ENCODE assay signal across 19 cellular contexts in genomic region chr13:98533912-98534311, GRCh38. TPM values are rescaled to one million over a fixed set of nuclear protein-coding genes. Genes with fewer than 3 reads are reported as not detected.
DNase-seq lines count a peak whose midpoint lies in the region; ATAC-seq and TF ChIP-seq lines count a peak whose summit lies in the region.
"Had no signal": no experiment of that assay in that cellular context is flagged by ENCODE, and none has a peak within 500 bp of the region (broad histone marks: within the 10 kb centered on the region; RNA-seq: fewer than 3 reads in every experiment).

No MANE protein-coding gene starts in this region.

- no peak overlapping the region for H2AFZ ChIP-seq in GM23338
- no peak overlapping the region for H2AFZ ChIP-seq in MM.1S (ENCODE audit: low read length)

- H3F3A ChIP-seq in GM23338 (replicated peaks; ENCODE audit: low read depth) = no peaks in the 10 kb centered on the region
- no peaks in the 10 kb centered on the region for H3F3A ChIP-seq in MM.1S (ENCODE audit: insufficient read depth, low read length)

- H3K27me3 ChIP-seq in GM23338 (ENCODE audit: insufficient read depth) = no peaks in the 10 kb centered on the region
- H3K27me3 ChIP-seq in effector memory CD4-positive, alpha-beta T cell (replicated peaks; ENCODE audit: control insufficient read depth, insufficient read depth, low read length, poor library complexity, severe bottlenecking) = no peaks in the 10 kb centered on the region
- H3K27me3 ChIP-seq in MM.1S (replicated peaks; ENCODE audit: insufficient read depth, low read length) = no peaks in the 10 kb centered on the region
- H3K27me3 ChIP-seq: ascending aorta, BLaER1, tibial artery had no signal

- TF ChIP-seq CTCF in GM23338 (conservative IDR thresholded peaks at IDR 0.05; ENCODE audit: low read depth in 2 of 2) (no peak), osteocyte (IDR thresholded peaks at IDR 0.05) (no peak), MM.1S (IDR thresholded peaks at IDR 0.05; ENCODE audit: low read length) (no peak)

- CTCF ChIA-PET in activated CD4-positive, alpha-beta memory T cell treated with anti-CD3 and anti-CD28 coated beads for 36 hours (lab: Charles Lee) = interaction anchor here (1.0 kb wide), 1 partner anchor 9 kb away, joined by 3 read pairs; no protein-coding TSS in a partner anchor
- CTCF ChIA-PET in activated CD4-positive, alpha-beta memory T cell treated with anti-CD3 and anti-CD28 coated beads, Interleukin-2, amount 10 ng/mL, durations not matched to agents 7 days and 5 days (lab: Charles Lee) = no interaction called here

- ATAC-seq in GM23338 (peak; percentile 12; the same call in 1 of the 3 replicates), GM21825 (IDR thresholded peaks at IDR 0.05; ENCODE audit: unreplicated experiment) (no peak)
- ATAC-seq: A549, SK-N-SH treated with all-trans-retinoic acid at 6 μM for 48 hours had no signal

- H3K36me3 Mint-ChIP-seq in activated CD4-positive, alpha-beta memory T cell treated with anti-CD3 and anti-CD28 coated beads for 36 hours = peaks cover 13% of the 10 kb centered on the region
- H3K36me3 Mint-ChIP-seq in activated CD4-positive, alpha-beta memory T cell treated with anti-CD3 and anti-CD28 coated beads, Interleukin-2, amount 10 ng/mL, durations not matched to agents 7 days and 5 days (ENCODE audit: low read depth) = peaks cover 52% of the 10 kb centered on the region
- H3K36me3 Mint-ChIP-seq in GM23338 (ENCODE audit: low read depth) = no peaks in the 10 kb centered on the region
- H3K36me3 Mint-ChIP-seq in osteocyte (ENCODE audit: unreplicated experiment) = peaks cover 11% of the 10 kb centered on the region

- H3K36me3 ChIP-seq in GM23338 (ENCODE audit: insufficient read depth) (no peaks in the 10 kb centered on the region), MM.1S (replicated peaks; ENCODE audit: insufficient read depth, low read length) (no peaks in the 10 kb centered on the region)
- H3K36me3 ChIP-seq in effector memory CD4-positive, alpha-beta T cell (ENCODE audit: control insufficient read depth, insufficient read depth, low read length) = peaks cover 5% of the 10 kb centered on the region
- H3K36me3 ChIP-seq: ascending aorta, prostate gland had no signal

- intact Hi-C loops in activated CD4-positive, alpha-beta memory T cell treated with anti-CD3 and anti-CD28 coated beads for 36 hours (cut with micrococcal nuclease) = no loop called here

- H3K27ac ChIP-seq in GM23338 (ENCODE audit: low read depth) (no peak overlapping the region), MM.1S (ENCODE audit: low read length) (no peak overlapping the region)
- peak overlapping the region; percentile 7 for H3K27ac ChIP-seq in effector memory CD4-positive, alpha-beta T cell (ENCODE audit: insufficient read depth, low read length, poor library complexity, severe bottlenecking)
- H3K27ac ChIP-seq: A549, ascending aorta, BLaER1, prostate gland, tibial artery had no signal

- peak overlapping the region; percentile 32 for H3K27ac Mint-ChIP-seq in activated CD4-positive, alpha-beta memory T cell treated with anti-CD3 and anti-CD28 coated beads for 36 hours
- no peak overlapping the region for H3K27ac Mint-ChIP-seq in activated CD4-positive, alpha-beta memory T cell treated with anti-CD3 and anti-CD28 coated beads, Interleukin-2, amount 10 ng/mL, durations not matched to agents 7 days and 5 days
- H3K27ac Mint-ChIP-seq in GM23338 (peak overlapping the region; percentile 24; the same call in 1 of the 2 replicates), osteocyte (ENCODE audit: unreplicated experiment) (peak overlapping the region; percentile 56)
- H3K27ac Mint-ChIP-seq: activated T-helper 1 cell treated with anti-CD3 and anti-CD28 coated beads, Interleukin-12 subunit alpha, Interleukin-12 subunit beta, Interleukin-2, Interleukin-4 antibody, amounts not matched to agents 30 ng/mL and 10 ng/mL and 1 ng/mL, durations not matched to agents 14 hours and 24 hours and 36 hours had no signal

- H3K4me2 ChIP-seq in GM23338 (no peak overlapping the region), MM.1S (ENCODE audit: low read depth, low read length) (no peak overlapping the region)
- H3K4me2 ChIP-seq: A549, BLaER1 had no signal

- no peak overlapping the region for H3K4me3 Mint-ChIP-seq in activated CD4-positive, alpha-beta memory T cell treated with anti-CD3 and anti-CD28 coated beads for 36 hours
- H3K4me3 Mint-ChIP-seq in activated CD4-positive, alpha-beta memory T cell treated with anti-CD3 and anti-CD28 coated beads, Interleukin-2, amount 10 ng/mL, durations not matched to agents 7 days and 5 days = no peak overlapping the region
- no peak overlapping the region for H3K4me3 Mint-ChIP-seq in GM23338
- H3K4me3 Mint-ChIP-seq in osteocyte (ENCODE audit: unreplicated experiment) = no peak overlapping the region
- H3K4me3 Mint-ChIP-seq: activated T-helper 1 cell treated with anti-CD3 and anti-CD28 coated beads, Interleukin-12 subunit alpha, Interleukin-12 subunit beta, Interleukin-2, Interleukin-4 antibody, amounts not matched to agents 30 ng/mL and 10 ng/mL and 1 ng/mL, durations not matched to agents 14 hours and 24 hours and 36 hours had no signal

- H4K20me1 ChIP-seq in GM23338 (replicated peaks; ENCODE audit: insufficient read depth) = peaks cover 90% of the 10 kb centered on the region
- H4K20me1 ChIP-seq in MM.1S (ENCODE audit: insufficient read depth, low read length) = peaks cover 57% of the 10 kb centered on the region

- H3K27me3 Mint-ChIP-seq in activated CD4-positive, alpha-beta memory T cell treated with anti-CD3 and anti-CD28 coated beads for 36 hours = no peaks in the 10 kb centered on the region
- H3K27me3 Mint-ChIP-seq in activated CD4-positive, alpha-beta memory T cell treated with anti-CD3 and anti-CD28 coated beads, Interleukin-2, amount 10 ng/mL, durations not matched to agents 7 days and 5 days = no peaks in the 10 kb centered on the region
- H3K27me3 Mint-ChIP-seq in GM23338 (ENCODE audit: insufficient read depth, low read depth, poor library complexity) (peaks cover 10% of the 10 kb centered on the region), osteocyte (ENCODE audit: unreplicated experiment) (no peaks in the 10 kb centered on the region)

- H3K9me3 ChIP-seq in effector memory CD4-positive, alpha-beta T cell (ENCODE audit: control insufficient read depth, low read length) = no peaks in the 10 kb centered on the region
- no peaks in the 10 kb centered on the region for H3K9me3 ChIP-seq in MM.1S (replicated peaks; ENCODE audit: insufficient read depth, low read length)
- H3K9me3 ChIP-seq: A549, ascending aorta, BLaER1, prostate gland, tibial artery had no signal

- H3K79me2 ChIP-seq in GM23338 (replicated peaks; ENCODE audit: insufficient read depth) = peaks cover 100% of the 10 kb centered on the region
- peaks cover 98% of the 10 kb centered on the region for H3K79me2 ChIP-seq in MM.1S (ENCODE audit: low read length)

- no peak overlapping the region for H3K9ac ChIP-seq in MM.1S (ENCODE audit: low read length)
- H3K9ac ChIP-seq: BLaER1 had no signal

- POLR2A ChIA-PET in activated CD4-positive, alpha-beta memory T cell treated with anti-CD3 and anti-CD28 coated beads for 36 hours (lab: Charles Lee) = interaction anchor here (0.7 to 1.2 kb wide), 2 partner anchors 29 to 75 kb away, joined by 3 to 4 read pairs; no protein-coding TSS in a partner anchor
- POLR2A ChIA-PET in activated CD4-positive, alpha-beta memory T cell treated with anti-CD3 and anti-CD28 coated beads, Interleukin-2, amount 10 ng/mL, durations not matched to agents 7 days and 5 days (lab: Charles Lee) = interaction anchor here (1.2 to 2.0 kb wide), 3 partner anchors 12 to 56 kb away, joined by 3 to 5 read pairs (median 4); no protein-coding TSS in a partner anchor

- H3K9me2 ChIP-seq in GM23338 (ENCODE audit: insufficient read depth) (no peaks in the 10 kb centered on the region), MM.1S (replicated peaks; ENCODE audit: insufficient read depth, low read length) (no peaks in the 10 kb centered on the region)

- H3K9me3 Mint-ChIP-seq in activated CD4-positive, alpha-beta memory T cell treated with anti-CD3 and anti-CD28 coated beads for 36 hours = no peaks in the 10 kb centered on the region
- no peaks in the 10 kb centered on the region for H3K9me3 Mint-ChIP-seq in activated CD4-positive, alpha-beta memory T cell treated with anti-CD3 and anti-CD28 coated beads, Interleukin-2, amount 10 ng/mL, durations not matched to agents 7 days and 5 days
- H3K9me3 Mint-ChIP-seq in GM23338 = no peaks in the 10 kb centered on the region; the same call in 2 of the 3 replicates
- H3K9me3 Mint-ChIP-seq in osteocyte (ENCODE audit: unreplicated experiment) = no peaks in the 10 kb centered on the region
- H3K9me3 Mint-ChIP-seq: activated T-helper 1 cell treated with anti-CD3 and anti-CD28 coated beads, Interleukin-12 subunit alpha, Interleukin-12 subunit beta, Interleukin-2, Interleukin-4 antibody, amounts not matched to agents 30 ng/mL and 10 ng/mL and 1 ng/mL, durations not matched to agents 14 hours and 24 hours and 36 hours had no signal

- DNase-seq in activated CD4-positive, alpha-beta memory T cell treated with anti-CD3 and anti-CD28 coated beads for 36 hours = peak; percentile 53
- DNase-seq in activated CD4-positive, alpha-beta memory T cell treated with anti-CD3 and anti-CD28 coated beads, Interleukin-2, amount 10 ng/mL, durations not matched to agents 7 days and 5 days = no peak
- DNase-seq in GM23338 (ENCODE audit: low spot score) = no peak
- DNase-seq in effector memory CD4-positive, alpha-beta T cell = no peak
- DNase-seq in osteocyte (ENCODE audit: extremely low spot score, unreplicated experiment) = no peak
- no peak for DNase-seq in MM.1S
- DNase-seq in kidney glomerular epithelial cell (lab: John Stamatoyannopoulos, UW) = no peak
- DNase-seq: DMS79; NCI-H1694; NCI-H446 treated with DMSO at 0.1 percent for 48 hours; stimulated activated CD4-positive, alpha-beta T cell treated with anti-CD3 and anti-CD28 coated beads, Interleukin-4, amount 100 ng/mL, for 4 hours; tibial artery had no signal

- H3K4me1 ChIP-seq in GM23338 (ENCODE audit: insufficient read depth) (peaks cover 26% of the 10 kb centered on the region), MM.1S (ENCODE audit: low read length) (no peaks in the 10 kb centered on the region)
- peaks cover 68% of the 10 kb centered on the region for H3K4me1 ChIP-seq in effector memory CD4-positive, alpha-beta T cell (ENCODE audit: control insufficient read depth, insufficient read depth, low read length, poor library complexity, severe bottlenecking)
- H3K4me1 ChIP-seq: ascending aorta had no signal

- H3K4me1 Mint-ChIP-seq in activated CD4-positive, alpha-beta memory T cell treated with anti-CD3 and anti-CD28 coated beads for 36 hours (ENCODE audit: low read depth) = peaks cover 91% of the 10 kb centered on the region
- H3K4me1 Mint-ChIP-seq in activated CD4-positive, alpha-beta memory T cell treated with anti-CD3 and anti-CD28 coated beads, Interleukin-2, amount 10 ng/mL, durations not matched to agents 7 days and 5 days = peaks cover 87% of the 10 kb centered on the region
- H3K4me1 Mint-ChIP-seq in GM23338 (peaks cover 65% of the 10 kb centered on the region), osteocyte (ENCODE audit: unreplicated experiment) (peaks cover 48% of the 10 kb centered on the region)

- H3K4me3 ChIP-seq in GM23338 (no peak overlapping the region), MM.1S (ENCODE audit: low read length) (no peak overlapping the region)
- no peak overlapping the region for H3K4me3 ChIP-seq in effector memory CD4-positive, alpha-beta T cell (ENCODE audit: insufficient read depth, low read depth, low read length, poor library complexity, severe bottlenecking)
- H3K4me3 ChIP-seq: A549, ascending aorta, BLaER1, prostate gland, tibial artery had no signal

RNA-seq across cellular contexts. Expression of gene STK24, which starts 43.0 kb away (rescaled TPM):
- total RNA-seq in activated CD4-positive, alpha-beta memory T cell treated with anti-CD3 and anti-CD28 coated beads for 36 hours = 100 to 1,000 TPM; 176 to 178 TPM
- total RNA-seq in activated CD4-positive, alpha-beta memory T cell treated with anti-CD3 and anti-CD28 coated beads, Interleukin-2, amount 10 ng/mL, durations not matched to agents 7 days and 5 days = 100 to 1,000 TPM; 189 to 204 TPM
- total RNA-seq in GM23338 (2014; rRNA removed; shearing (Covaris generic)) = 144 and 157 TPM in 2 replicates
- polyA plus RNA-seq in GM23338 (2016; fragmentation: Nextera tagmentation; extraction: Ambion mirVana) = 56.5 and 60.3 TPM in 2 replicates
- 139 and 142 TPM in 2 replicates for total RNA-seq in osteocyte
